ENCODE assay signal across 8 cellular contexts in genomic region chr1:51234721-51235425, GRCh38. TPM values are rescaled to one million over a fixed set of nuclear protein-coding genes. Genes with fewer than 3 reads are reported as not detected.
A peak's percentile ranks its signal among the peaks of the same experiment; 100 is the strongest.
DNase-seq lines count a peak whose midpoint lies in the region; ATAC-seq and TF ChIP-seq lines count a peak whose summit lies in the region.

No MANE protein-coding gene starts in this region.

- no peaks in the 10 kb centered on the region for H3K27me3 ChIP-seq in ACC112 (ENCODE audit: insufficient read depth, low read length)

- intact Hi-C loops in dendritic cell treated with granulocyte-macrophage colony-stimulating factor and Interleukin-4, amounts not matched to agents 40 ng/mL and 50 ng/mL, for 4 days (cut with micrococcal nuclease), result no loop called here

- H3K27ac ChIP-seq in ACC112 (ENCODE audit: low read depth, low read length), result peak overlapping the region; percentile 42; the same call in 1 of the 2 replicates

- H3K27me3 Mint-ChIP-seq in dendritic cell treated with granulocyte-macrophage colony-stimulating factor and Interleukin-4, amounts not matched to agents 40 ng/mL and 50 ng/mL, for 4 days, result no peaks in the 10 kb centered on the region
- no peaks in the 10 kb centered on the region for H3K27me3 Mint-ChIP-seq in mesothelial cell of epicardium (ENCODE audit: low read depth)

- peak; percentile 66 for ATAC-seq in GM18909 (IDR thresholded peaks at IDR 0.05; ENCODE audit: poor library complexity, unreplicated experiment)
- peak; percentile 49 for ATAC-seq in HG03103 (IDR thresholded peaks at IDR 0.05; ENCODE audit: low read depth, unreplicated experiment)
- peak; percentile 59 for ATAC-seq in stimulated activated effector memory CD8-positive, alpha-beta T cell treated with anti-CD3 and anti-CD28 coated beads, Interleukin-12 subunit alpha, Interleukin-12 subunit beta, amount 100 ng/mL, for 72 hours

- no peaks in the 10 kb centered on the region for H3K9me3 Mint-ChIP-seq in dendritic cell treated with granulocyte-macrophage colony-stimulating factor and Interleukin-4, amounts not matched to agents 40 ng/mL and 50 ng/mL, for 4 days
- no peaks in the 10 kb centered on the region for H3K9me3 Mint-ChIP-seq in mesothelial cell of epicardium
- no peaks in the 10 kb centered on the region for H3K9me3 Mint-ChIP-seq in stimulated activated effector memory CD8-positive, alpha-beta T cell treated with anti-CD3 and anti-CD28 coated beads, Interleukin-12 subunit alpha, Interleukin-12 subunit beta, amount 100 ng/mL, for 72 hours

- peaks cover 34% of the 10 kb centered on the region for H3K79me2 ChIP-seq in ACC112 (ENCODE audit: control insufficient read depth, insufficient read depth, low read length, unreplicated experiment)

- no peak overlapping the region for H2AFZ ChIP-seq in ACC112 (ENCODE audit: low read length, unreplicated experiment)

- DNase-seq in NCI-H2171 treated with DMSO at 0.1 percent for 48 hours (lab: John Stamatoyannopoulos, UW), result peak; percentile 95
- peak; percentile 36 for DNase-seq in activated CD4-positive, CD25-positive, alpha-beta regulatory T cell treated with anti-CD3 and anti-CD28 coated beads, Interleukin-2, amount 50 U/mL, for 72 hours
- peak in 1 of 2 experiments; percentile 44 for DNase-seq in mesothelial cell of epicardium (ENCODE audit: low spot score in 2 of 2, unreplicated experiment in 2 of 2)
- DNase-seq in stimulated activated effector memory CD8-positive, alpha-beta T cell treated with anti-CD3 and anti-CD28 coated beads, Interleukin-12 subunit alpha, Interleukin-12 subunit beta, amount 100 ng/mL, for 72 hours (ENCODE audit: low spot score in 2 of 2), result peak; percentile 28 to 68

- peak overlapping the region; percentile 82 for H3K4me3 ChIP-seq in ACC112 (ENCODE audit: low read depth, low read length)

- peak overlapping the region; percentile 94 for H3K27ac Mint-ChIP-seq in dendritic cell treated with granulocyte-macrophage colony-stimulating factor and Interleukin-4, amounts not matched to agents 40 ng/mL and 50 ng/mL, for 4 days
- H3K27ac Mint-ChIP-seq in mesothelial cell of epicardium, result peak overlapping the region; percentile 99
- no peak overlapping the region for H3K27ac Mint-ChIP-seq in stimulated activated effector memory CD8-positive, alpha-beta T cell treated with anti-CD3 and anti-CD28 coated beads, Interleukin-12 subunit alpha, Interleukin-12 subunit beta, amount 100 ng/mL, for 72 hours

- peaks cover 33% of the 10 kb centered on the region for H3K4me1 Mint-ChIP-seq in dendritic cell treated with granulocyte-macrophage colony-stimulating factor and Interleukin-4, amounts not matched to agents 40 ng/mL and 50 ng/mL, for 4 days (ENCODE audit: low read depth)
- peaks cover 19% of the 10 kb centered on the region for H3K4me1 Mint-ChIP-seq in mesothelial cell of epicardium
- H3K4me1 Mint-ChIP-seq in stimulated activated effector memory CD8-positive, alpha-beta T cell treated with anti-CD3 and anti-CD28 coated beads, Interleukin-12 subunit alpha, Interleukin-12 subunit beta, amount 100 ng/mL, for 72 hours, result peaks cover 24% of the 10 kb centered on the region

- TF ChIP-seq CTCF in mesothelial cell of epicardium (IDR thresholded peaks at IDR 0.05; ENCODE audit: unreplicated experiment), result no peak

- H3K4me3 Mint-ChIP-seq in dendritic cell treated with granulocyte-macrophage colony-stimulating factor and Interleukin-4, amounts not matched to agents 40 ng/mL and 50 ng/mL, for 4 days, result peak overlapping the region; percentile 0
- peak overlapping the region; percentile 90 for H3K4me3 Mint-ChIP-seq in mesothelial cell of epicardium
- no peak overlapping the region for H3K4me3 Mint-ChIP-seq in stimulated activated effector memory CD8-positive, alpha-beta T cell treated with anti-CD3 and anti-CD28 coated beads, Interleukin-12 subunit alpha, Interleukin-12 subunit beta, amount 100 ng/mL, for 72 hours

- H3K4me1 ChIP-seq in ACC112 (ENCODE audit: control insufficient read depth, insufficient read depth, low read length, unreplicated experiment), result peaks cover 28% of the 10 kb centered on the region

- H3K36me3 ChIP-seq in ACC112 (ENCODE audit: insufficient read depth, low read length), result no peaks in the 10 kb centered on the region

- H3K36me3 Mint-ChIP-seq in dendritic cell treated with granulocyte-macrophage colony-stimulating factor and Interleukin-4, amounts not matched to agents 40 ng/mL and 50 ng/mL, for 4 days (ENCODE audit: low read depth), result peaks cover 7% of the 10 kb centered on the region
- no peaks in the 10 kb centered on the region for H3K36me3 Mint-ChIP-seq in mesothelial cell of epicardium
- H3K36me3 Mint-ChIP-seq in stimulated activated effector memory CD8-positive, alpha-beta T cell treated with anti-CD3 and anti-CD28 coated beads, Interleukin-12 subunit alpha, Interleukin-12 subunit beta, amount 100 ng/mL, for 72 hours, result no peaks in the 10 kb centered on the region

RNA-seq across cellular contexts. Expression of gene RNF11, which starts 1.2 kb away (rescaled TPM):
- 68.5 to 76.7 TPM (median 71.2 TPM) in 3 replicates for total RNA-seq in mesothelial cell of epicardium
